9 cellular contexts compared by ENCODE assay signal in the genomic region with DNA sequence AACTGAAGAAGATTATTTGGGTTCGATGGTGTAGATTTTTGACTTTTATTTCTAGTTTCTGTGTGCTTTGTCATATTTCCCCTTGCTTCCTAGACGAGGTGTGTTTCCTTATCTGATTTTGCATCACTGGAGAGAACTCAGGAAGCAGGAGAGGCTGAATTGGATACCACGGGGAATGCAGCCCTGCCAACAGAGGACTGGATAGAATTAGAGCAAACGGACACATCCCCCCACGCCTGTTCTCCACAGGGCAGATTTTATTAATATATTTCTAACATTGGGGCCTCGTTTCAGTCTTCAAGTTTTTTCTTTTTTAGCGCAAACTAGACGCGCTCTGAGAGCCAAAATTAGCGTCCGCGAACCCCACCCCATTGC. TPM values are rescaled to one million over a fixed set of nuclear protein-coding genes. Genes with fewer than 3 reads are reported as not detected.
DNase-seq lines count a peak whose midpoint lies in the region; ATAC-seq, FAIRE-seq and TF ChIP-seq lines count a peak whose summit lies in the region.
"Had no signal": no experiment of that assay in that cellular context is flagged by ENCODE, and none has a peak within 500 bp of the region (broad histone marks: within the 10 kb centered on the region; RNA-seq: fewer than 3 reads in every experiment).

No MANE protein-coding gene starts in this region.

- H4K20me1 ChIP-seq in GM12878 (ENCODE audit: control insufficient read depth, insufficient read depth), result 0 out of 2 replicates have a peak, but pooled peaks cover 8% of the 10 kb centered on the region
- peaks cover 34% of the 10 kb centered on the region for H4K20me1 ChIP-seq in HepG2 (ENCODE audit: insufficient read depth, low read length)

- H3K9me3 ChIP-seq in GM12878 (replicated peaks; ENCODE audit: control insufficient read depth, insufficient read depth, low read length) (no peaks in the 10 kb centered on the region; the same call in 2 of the 3 replicates), HepG2 (ENCODE audit: low read length) (no peaks in the 10 kb centered on the region), upper lobe of left lung (no peaks in the 10 kb centered on the region)

- H3K4me3 ChIP-seq in GM12878, result peak overlapping the region; percentile 70
- H3K4me3 ChIP-seq in HepG2 (replicated peaks in 1 of 3; ENCODE audit: insufficient read depth in 1 of 3, low read depth in 2 of 3, low read length in 3 of 3), result peak overlapping the region; percentile 81 to 98 (median 96)
- peak overlapping the region; percentile 73 to 96 (median 80) for H3K4me3 ChIP-seq in upper lobe of left lung

- peak overlapping the region; percentile 93; the same call in 1 of the 2 replicates for H3K27ac ChIP-seq in GM12878 (ENCODE audit: control insufficient read depth, insufficient read depth)
- peak overlapping the region; percentile 96 for H3K27ac ChIP-seq in HepG2 (ENCODE audit: extremely low read length, insufficient read depth, low read length)
- H3K27ac ChIP-seq in upper lobe of left lung, result peak overlapping the region; percentile 94 to 100 (median 100)

- CTCF ChIA-PET in activated naive CD4-positive, alpha-beta T cell treated with anti-CD3 and anti-CD28 coated beads, Interleukin-2, amount 10 ng/mL, durations not matched to agents 7 days and 5 days (lab: Charles Lee), result interaction anchor here (1.2 kb wide), 1 partner anchor 45 kb away, joined by 3 read pairs; no protein-coding TSS in a partner anchor
- CTCF ChIA-PET in GM12878 (lab: Yijun Ruan, JAX) (interaction anchor here (0.8 kb wide), 1 partner anchor 38 kb away, joined by 5 read pairs; no protein-coding TSS in a partner anchor), HepG2 (lab: Yijun Ruan, JAX; ENCODE audit: low intra/inter-chr PET ratio, low total read pairs) (no interaction called here)

- in situ Hi-C loops in GM12878 (cut with MboI) (loop anchor here (25.0 kb wide), 2 partner anchors 301 to 1301 kb away; a partner anchor contains a TSS), HepG2 (cut with HindIII; ENCODE audit: extremely low pct_ligation_motif_present, low pct_unique_long_range_greater_than_20kb) (no loop called here)

- H3K4me2 ChIP-seq in GM12878 (ENCODE audit: control insufficient read depth, insufficient read depth), result peak overlapping the region; percentile 62
- peak overlapping the region; percentile 89 for H3K4me2 ChIP-seq in HepG2 (ENCODE audit: low read depth, low read length)

- no peak for ATAC-seq in GM12878
- ATAC-seq in HepG2, result peak; percentile 25
- peak; percentile 0 to 1 for ATAC-seq in upper lobe of left lung (ENCODE audit: low FRiP score in 2 of 2)
- no peak for ATAC-seq in GM19397 (IDR thresholded peaks at IDR 0.05; ENCODE audit: unreplicated experiment)

- intact Hi-C loops in GM12878 (cut with micrococcal nuclease; ENCODE audit: unreplicated experiment) (no loop called here), HepG2 (cut with micrococcal nuclease; ENCODE audit: unreplicated experiment) (loop anchor here (2.0 to 5.0 kb wide), 2 partner anchors 38 to 301 kb away; a partner anchor contains a TSS)

- H3K9me3 Mint-ChIP-seq in activated naive CD4-positive, alpha-beta T cell treated with anti-CD3 and anti-CD28 coated beads, Interleukin-2, amount 10 ng/mL, durations not matched to agents 7 days and 5 days, result peaks cover 2% of the 10 kb centered on the region

- H3K4me1 ChIP-seq in GM12878 (ENCODE audit: control insufficient read depth, insufficient read depth, low read length) (peaks cover 3% of the 10 kb centered on the region; the same call in 1 of the 2 replicates), HepG2 (ENCODE audit: insufficient read depth, low read length) (peaks cover 31% of the 10 kb centered on the region), upper lobe of left lung (peaks cover 19 to 35% (median 29%) of the 10 kb centered on the region in 4 donors)

- no peak for TF ChIP-seq RAD21 in GM12878 (IDR thresholded peaks at IDR 0.05; ENCODE audit: insufficient read depth, low read depth, low read length)
- TF ChIP-seq RAD21 in HepG2 (CRISPR knock-in tag; IDR thresholded peaks at IDR 0.05), result no peak

- no peak for TF ChIP-seq POLR2A in GM12878 (IDR thresholded peaks at IDR 0.05; ENCODE audit: low read depth, low read length)
- no peak for TF ChIP-seq POLR2A in HepG2 (IDR thresholded peaks at IDR 0.05; ENCODE audit: insufficient read depth in 1 of 2, low read depth in 2 of 2, low read length in 2 of 2)
- no peak for TF ChIP-seq POLR2A in upper lobe of left lung (IDR thresholded peaks at IDR 0.05)

- no peak for TF ChIP-seq EP300 in GM12878 (IDR thresholded peaks at IDR 0.05; ENCODE audit: borderline replicate concordance in 1 of 2, control insufficient read depth in 1 of 2, low read depth in 2 of 2, low read length in 2 of 2)
- TF ChIP-seq EP300 in HepG2 (IDR thresholded peaks at IDR 0.05; ENCODE audit: low read depth in 2 of 2, low read length in 2 of 2), result no peak
- no peak for TF ChIP-seq EP300 in HepG2 (CRISPR knock-in tag; IDR thresholded peaks at IDR 0.05; ENCODE audit: borderline replicate concordance)
- TF ChIP-seq EP300 in upper lobe of left lung (IDR thresholded peaks at IDR 0.05), result no peak

- H3K36me3 Mint-ChIP-seq in activated naive CD4-positive, alpha-beta T cell treated with anti-CD3 and anti-CD28 coated beads, Interleukin-2, amount 10 ng/mL, durations not matched to agents 7 days and 5 days, result peaks cover 3% of the 10 kb centered on the region

- TF ChIP-seq CTCF in GM12878 (IDR thresholded peaks at IDR 0.05 in 2 of 3, conservative IDR thresholded peaks at IDR 0.05 in 1 of 3; ENCODE audit: control insufficient read depth in 2 of 3, extremely low read depth in 1 of 3, insufficient read depth in 1 of 3, low read depth in 3 of 3, low read length in 3 of 3) (no peak), HepG2 (CRISPR knock-in tag; IDR thresholded peaks at IDR 0.05) (no peak), upper lobe of left lung (IDR thresholded peaks at IDR 0.05) (no peak)

- peak overlapping the region; percentile 94 for H3K27ac Mint-ChIP-seq in activated naive CD4-positive, alpha-beta T cell treated with anti-CD3 and anti-CD28 coated beads, Interleukin-2, amount 10 ng/mL, durations not matched to agents 7 days and 5 days

- H3K27me3 ChIP-seq in GM12878 (replicated peaks in 1 of 2; ENCODE audit: control insufficient read depth in 2 of 2, insufficient read depth in 2 of 2, low read length in 1 of 2), result no peaks in the 10 kb centered on the region
- H3K27me3 ChIP-seq in HepG2 (ENCODE audit: control insufficient read depth in 1 of 2, insufficient read depth in 2 of 2, low read length in 2 of 2), result no peaks in the 10 kb centered on the region; a peak in 1 of 5 replicates
- H3K27me3 ChIP-seq in upper lobe of left lung, result no peaks in the 10 kb centered on the region

- H3K9ac ChIP-seq in GM12878 (ENCODE audit: control insufficient read depth, insufficient read depth, low read length), result peak overlapping the region; percentile 90; the same call in 1 of the 2 replicates
- H3K9ac ChIP-seq in HepG2 (ENCODE audit: insufficient read depth, low read depth, low read length), result peak overlapping the region; percentile 97

- POLR2A ChIA-PET in GM12878 (lab: Charles Lee) (no interaction called here), HepG2 (lab: Yijun Ruan, JAX) (interaction anchor here (1.0 to 2.9 kb wide), 15 partner anchors 9 to 338 kb away, joined by 3 to 25 read pairs (median 4); no protein-coding TSS in a partner anchor)

- H3K79me2 ChIP-seq in GM12878 (ENCODE audit: control insufficient read depth, insufficient read depth, low read length) (peaks cover 43% of the 10 kb centered on the region), HepG2 (ENCODE audit: insufficient read depth, low read length) (peaks cover 40% of the 10 kb centered on the region)

- H3K27me3 Mint-ChIP-seq in activated naive CD4-positive, alpha-beta T cell treated with anti-CD3 and anti-CD28 coated beads, Interleukin-2, amount 10 ng/mL, durations not matched to agents 7 days and 5 days, result peaks cover 23% of the 10 kb centered on the region

- H2AFZ ChIP-seq in GM12878 (ENCODE audit: control insufficient read depth, low read depth, low read length) (peak overlapping the region; percentile 92), HepG2 (ENCODE audit: low read length) (peak overlapping the region; percentile 83)

- BruUV-seq in GM12878 (replicated peaks; lab: Mats Ljungman, UMichigan) (no TSS peak), HepG2 (replicated peaks; lab: Mats Ljungman, UMichigan) (TSS peak; percentile 80)

- SMC1A ChIA-PET in GM12878 (lab: Charles Lee; ENCODE audit: uncharacterized antibody, unreplicated experiment), result interaction anchor here (0.8 to 1.3 kb wide), 2 partner anchors 13 to 612 kb away, joined by 3 to 4 read pairs; a partner anchor contains a TSS

- peak overlapping the region; percentile 84 for H3K4me3 Mint-ChIP-seq in activated naive CD4-positive, alpha-beta T cell treated with anti-CD3 and anti-CD28 coated beads, Interleukin-2, amount 10 ng/mL, durations not matched to agents 7 days and 5 days

- H3K36me3 ChIP-seq in GM12878 (ENCODE audit: control insufficient read depth in 2 of 2, insufficient read depth in 2 of 2, low read length in 1 of 2) (no peaks in the 10 kb centered on the region), HepG2 (replicated peaks in 1 of 2; ENCODE audit: control insufficient read depth in 1 of 2, insufficient read depth in 2 of 2, low read length in 2 of 2) (no peaks in the 10 kb centered on the region), upper lobe of left lung (no peaks in the 10 kb centered on the region)

- RAD21 ChIA-PET in GM12878 (lab: Charles Lee; ENCODE audit: unreplicated experiment), result interaction anchor here (1.1 to 1.3 kb wide), 4 partner anchors 11 to 51 kb away, joined by 3 to 5 read pairs (median 4); no protein-coding TSS in a partner anchor

- 12% methylated on average over 12 of the region's 12 CpGs for WGBS in GM12878 (ENCODE audit: insufficient coverage, insufficient replicate concordance, low lambda C conversion rate, missing lambda C conversion rate)
- WGBS in HepG2 (ENCODE audit: low lambda C conversion rate), result 7% methylated on average over 12 of the region's 12 CpGs
- 6 to 8% methylated on average over 12 of the region's 12 CpGs for WGBS in upper lobe of left lung, 2 donors

- DNase-seq in activated naive CD4-positive, alpha-beta T cell treated with anti-CD3 and anti-CD28 coated beads, Interleukin-2, amount 10 ng/mL, durations not matched to agents 7 days and 5 days, result no peak
- DNase-seq in activated naive CD4-positive, alpha-beta T cell treated with Interleukin-2 at 50 U/mL for 16 hours, result no peak
- no peak for DNase-seq in GM12878 (ENCODE audit: low read depth, low spot score)
- no peak for DNase-seq in HepG2 (ENCODE audit: low spot score)
- DNase-seq in upper lobe of left lung, result no peak
- no peak for DNase-seq in SIG-M5 treated with dmso at 0.1 percent for 504 hours (lab: John Stamatoyannopoulos, UW; ENCODE audit: unreplicated experiment)
- DNase-seq in NOMO-1 treated with dmso at 0.1 percent for 144 hours (lab: John Stamatoyannopoulos, UW; ENCODE audit: unreplicated experiment), result no peak

- peaks cover 31% of the 10 kb centered on the region for H3K4me1 Mint-ChIP-seq in activated naive CD4-positive, alpha-beta T cell treated with anti-CD3 and anti-CD28 coated beads, Interleukin-2, amount 10 ng/mL, durations not matched to agents 7 days and 5 days

- FAIRE-seq in GM12878 (lab: Jason Lieb, UNC) (no peak), HepG2 (lab: Jason Lieb, UNC) (no peak)
- FAIRE-seq: endometrium had no signal

RNA-seq across cellular contexts. Expression of a gene that starts 0.7 kb away (rescaled TPM):
- total RNA-seq in GM12878 (2013; cell fraction: nucleolus; rRNA removed), result 139 and 144 TPM in 2 replicates
- 124 and 128 TPM in 2 replicates for total RNA-seq in GM12878 (2014; rRNA removed)
- 165 and 173 TPM in 2 replicates for total RNA-seq in GM12878 (2014; rRNA removed; fragmentation: Illumina TruSeq; extraction: Trizol)
- 136 and 137 TPM in 2 replicates for total RNA-seq in GM12878 (2021)
- polyA plus RNA-seq in GM12878 (2011; ENCODE audit: low read depth), result 60.5 TPM
- polyA plus RNA-seq in GM12878 (2011; rRNA removed), result 235 and 368 TPM in 2 replicates
- 78.7 and 122 TPM in 2 replicates for polyA plus RNA-seq in GM12878 (2011; cell fraction: cytosol; rRNA removed)
- 96.8 and 97.2 TPM in 2 replicates for polyA plus RNA-seq in GM12878 (2011; cell fraction: nucleus; rRNA removed)
- 76.2 and 145 TPM in 2 replicates for polyA plus RNA-seq in GM12878 (2012)
- 252 and 265 TPM in 2 replicates for polyA plus RNA-seq in GM12878 (2014; fragmentation: Illumina TruSeq; extraction: Trizol)
- 10 to 100 TPM; 70.9 to 73.1 TPM for polyA plus RNA-seq in GM12878 (2014; fragmentation: Nextera tagmentation; extraction: Ambion mirVana)
- polyA plus RNA-seq in GM12878 (2014; rRNA removed), result 154 and 159 TPM in 2 replicates
- 100 to 1,000 TPM; 236 to 237 TPM for polyA plus RNA-seq in GM12878 (2016; fragmentation: Nextera tagmentation; extraction: Ambion mirVana)
- 79.9 and 141 TPM in 2 replicates for polyA minus RNA-seq in GM12878 (2011; rRNA and poly(A)+ RNA removed)
- 58.4 and 68.5 TPM in 2 replicates for polyA minus RNA-seq in GM12878 (2011; cell fraction: cytosol; rRNA and poly(A)+ RNA removed)
- 44.0 and 74.3 TPM in 2 replicates for polyA minus RNA-seq in GM12878 (2011; cell fraction: nucleus; rRNA and poly(A)+ RNA removed)
- total RNA-seq in HepG2 (2016; rRNA removed; fragmentation: Illumina TruSeq; extraction: Trizol), result 294 and 375 TPM in 2 replicates
- total RNA-seq in HepG2 (2016; cell fraction: cytosol; rRNA removed; fragmentation: Illumina TruSeq; extraction: Trizol; ENCODE audit: low read depth), result 264 and 266 TPM in 2 replicates
- 297 and 387 TPM in 2 replicates for total RNA-seq in HepG2 (2016; cell fraction: insoluble cytoplasmic fraction; rRNA removed; fragmentation: Illumina TruSeq; extraction: Trizol)
- total RNA-seq in HepG2 (2016; cell fraction: membrane; rRNA removed; fragmentation: Illumina TruSeq; extraction: Trizol), result 204 and 205 TPM in 2 replicates
- total RNA-seq in HepG2 (2016; cell fraction: nucleus; rRNA removed; fragmentation: Illumina TruSeq; extraction: Trizol), result 154 and 169 TPM in 2 replicates
- 135 and 167 TPM in 2 replicates for polyA plus RNA-seq in HepG2 (2011; rRNA removed)
- 88.4 and 143 TPM in 2 replicates for polyA plus RNA-seq in HepG2 (2011; cell fraction: cytosol; rRNA removed)
- polyA plus RNA-seq in HepG2 (2011; cell fraction: nucleus; rRNA removed), result 42.2 and 58.3 TPM in 2 replicates
- polyA plus RNA-seq in HepG2 (2012), result 139 and 149 TPM in 2 replicates
- polyA plus RNA-seq in HepG2 (2016; cell fraction: cytosol; fragmentation: Illumina TruSeq; extraction: Trizol; ENCODE audit: low read depth), result 89.1 and 105 TPM in 2 replicates
- polyA plus RNA-seq in HepG2 (2016; cell fraction: insoluble cytoplasmic fraction; fragmentation: Illumina TruSeq; extraction: Trizol; ENCODE audit: low read depth), result 426 and 427 TPM in 2 replicates
- 141 and 145 TPM in 2 replicates for polyA plus RNA-seq in HepG2 (2016; cell fraction: membrane; fragmentation: Illumina TruSeq; extraction: Trizol; ENCODE audit: low read depth)
- 175 and 198 TPM in 2 replicates for polyA plus RNA-seq in HepG2 (2016; cell fraction: nucleus; fragmentation: Illumina TruSeq; extraction: Trizol; ENCODE audit: insufficient read depth, low read depth)
- polyA minus RNA-seq in HepG2 (2011; rRNA and poly(A)+ RNA removed; ENCODE audit: low replicate concordance), result 70.7 and 89.7 TPM in 2 replicates
- 146 and 183 TPM in 2 replicates for polyA minus RNA-seq in HepG2 (2011; cell fraction: cytosol; rRNA and poly(A)+ RNA removed)
- 140 and 144 TPM in 2 replicates for polyA minus RNA-seq in HepG2 (2011; cell fraction: nucleus; rRNA and poly(A)+ RNA removed)
- total RNA-seq in upper lobe of left lung, result 100 to 1,000 TPM; 233 to 566 (median 285) TPM

RNA-seq across cellular contexts. Expression of a gene that starts 27.4 kb away (rescaled TPM):
- not detected in 2 replicates for total RNA-seq in GM12878 (2013; cell fraction: nucleolus; rRNA removed)
- 0.06 TPM in 1 of 2 replicates, not detected in the other for total RNA-seq in GM12878 (2014; rRNA removed)
- 0.04 TPM in 1 of 2 replicates, not detected in the other for total RNA-seq in GM12878 (2014; rRNA removed; fragmentation: Illumina TruSeq; extraction: Trizol)
- 0.40 TPM in 1 of 2 replicates, not detected in the other for total RNA-seq in GM12878 (2021)
- polyA plus RNA-seq in GM12878 (2011; ENCODE audit: low read depth), result not detected
- polyA plus RNA-seq in GM12878 (2011; rRNA removed), result not detected in 2 replicates
- not detected in 2 replicates for polyA plus RNA-seq in GM12878 (2011; cell fraction: cytosol; rRNA removed)
- not detected in 2 replicates for polyA plus RNA-seq in GM12878 (2011; cell fraction: nucleus; rRNA removed)
- 0.04 TPM in 1 of 2 replicates, not detected in the other for polyA plus RNA-seq in GM12878 (2012)
- polyA plus RNA-seq in GM12878 (2014; fragmentation: Illumina TruSeq; extraction: Trizol), result 0.07 TPM in 1 of 2 replicates, not detected in the other
- polyA plus RNA-seq in GM12878 (2014; fragmentation: Nextera tagmentation; extraction: Ambion mirVana), result not detected
- 0.09 TPM in 1 of 2 replicates, not detected in the other for polyA plus RNA-seq in GM12878 (2014; rRNA removed)
- polyA plus RNA-seq in GM12878 (2016; fragmentation: Nextera tagmentation; extraction: Ambion mirVana), result not detected
- not detected in 2 replicates for polyA minus RNA-seq in GM12878 (2011; rRNA and poly(A)+ RNA removed)
- polyA minus RNA-seq in GM12878 (2011; cell fraction: cytosol; rRNA and poly(A)+ RNA removed), result not detected in 2 replicates
- polyA minus RNA-seq in GM12878 (2011; cell fraction: nucleus; rRNA and poly(A)+ RNA removed), result not detected in 2 replicates
- total RNA-seq in HepG2 (2016; rRNA removed; fragmentation: Illumina TruSeq; extraction: Trizol), result not detected in 2 replicates
- total RNA-seq in HepG2 (2016; cell fraction: cytosol; rRNA removed; fragmentation: Illumina TruSeq; extraction: Trizol; ENCODE audit: low read depth), result not detected in 2 replicates
- not detected in 2 replicates for total RNA-seq in HepG2 (2016; cell fraction: insoluble cytoplasmic fraction; rRNA removed; fragmentation: Illumina TruSeq; extraction: Trizol)
- total RNA-seq in HepG2 (2016; cell fraction: membrane; rRNA removed; fragmentation: Illumina TruSeq; extraction: Trizol), result not detected in 2 replicates
- not detected in 2 replicates for total RNA-seq in HepG2 (2016; cell fraction: nucleus; rRNA removed; fragmentation: Illumina TruSeq; extraction: Trizol)
- not detected in 2 replicates for polyA plus RNA-seq in HepG2 (2011; rRNA removed)
- not detected in 2 replicates for polyA plus RNA-seq in HepG2 (2011; cell fraction: cytosol; rRNA removed)
- 0.09 TPM in 1 of 2 replicates, not detected in the other for polyA plus RNA-seq in HepG2 (2011; cell fraction: nucleus; rRNA removed)
- 0.08 TPM in 1 of 2 replicates, not detected in the other for polyA plus RNA-seq in HepG2 (2012)
- 0.06 TPM in 1 of 2 replicates, not detected in the other for polyA plus RNA-seq in HepG2 (2016; cell fraction: cytosol; fragmentation: Illumina TruSeq; extraction: Trizol; ENCODE audit: low read depth)
- polyA plus RNA-seq in HepG2 (2016; cell fraction: insoluble cytoplasmic fraction; fragmentation: Illumina TruSeq; extraction: Trizol; ENCODE audit: low read depth), result not detected in 2 replicates
- not detected in 2 replicates for polyA plus RNA-seq in HepG2 (2016; cell fraction: membrane; fragmentation: Illumina TruSeq; extraction: Trizol; ENCODE audit: low read depth)
- polyA plus RNA-seq in HepG2 (2016; cell fraction: nucleus; fragmentation: Illumina TruSeq; extraction: Trizol; ENCODE audit: insufficient read depth, low read depth), result not detected in 2 replicates
- 0.35 TPM in 1 of 2 replicates, not detected in the other for polyA minus RNA-seq in HepG2 (2011; rRNA and poly(A)+ RNA removed; ENCODE audit: low replicate concordance)
- polyA minus RNA-seq in HepG2 (2011; cell fraction: cytosol; rRNA and poly(A)+ RNA removed), result not detected in 2 replicates
- polyA minus RNA-seq in HepG2 (2011; cell fraction: nucleus; rRNA and poly(A)+ RNA removed), result not detected in 2 replicates
- total RNA-seq in upper lobe of left lung, result under 1 TPM in 3 of 6 donors, not detected in 3; 0.30 to 0.49 (median 0.33) TPM

Comparison
In these comparisons a context has a peak if more than half of its experiments do, and no peak if none do; other contexts are left out.
1. ATAC-seq: peak in HepG2 (single experiment) and upper lobe of left lung (2 of 2); none in GM12878 (single experiment) and GM19397 (single experiment).
2. Peak in every context shown above with its lines, with median percentiles within 50 percentile points of each other: H3K27ac ChIP-seq and H3K4me3 ChIP-seq.